ENCODE assay signal across 11 cellular contexts in the genomic region with DNA sequence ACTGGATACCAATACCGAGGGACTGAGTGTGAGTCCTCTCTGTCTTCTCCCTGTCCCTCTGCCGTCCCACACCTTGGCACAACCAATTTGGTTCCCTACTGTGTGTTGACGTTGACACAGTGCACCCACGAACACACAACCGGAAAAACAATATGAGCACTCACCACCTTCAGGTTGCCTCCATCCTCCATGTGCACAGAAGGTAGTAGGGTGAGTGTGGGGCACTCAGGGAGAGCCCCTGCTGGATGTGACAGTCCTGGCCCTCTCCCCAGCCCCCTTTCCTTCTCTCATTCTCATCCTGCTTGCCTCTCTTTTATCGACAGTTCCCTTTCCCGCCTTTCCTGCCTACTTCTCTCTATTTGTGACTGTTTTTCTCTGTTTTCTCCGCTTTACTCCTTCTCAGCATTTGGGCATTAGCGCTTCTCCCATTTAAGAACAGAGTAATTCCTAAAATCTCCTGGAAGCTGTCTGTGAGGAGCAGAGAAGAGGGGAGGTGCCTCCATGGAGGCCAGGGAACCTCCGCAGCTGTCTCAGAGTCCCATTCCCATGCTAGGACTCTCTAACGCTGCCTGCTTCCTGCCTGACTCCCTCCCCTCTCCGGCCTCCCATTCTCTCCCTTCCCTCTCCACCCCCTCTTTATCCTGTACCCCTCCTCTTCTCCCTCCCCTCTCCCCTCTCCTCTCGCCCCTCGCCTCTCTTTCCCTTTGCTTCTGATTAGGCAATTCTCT. TPM values are rescaled to one million over a fixed set of nuclear protein-coding genes. Genes with fewer than 3 reads are reported as not detected.
DNase-seq lines count a peak whose midpoint lies in the region; ATAC-seq and TF ChIP-seq lines count a peak whose summit lies in the region.
"Had no signal": no experiment of that assay in that cellular context is flagged by ENCODE, and none has a peak within 500 bp of the region (broad histone marks: within the 10 kb centered on the region; RNA-seq: fewer than 3 reads in every experiment).

No MANE protein-coding gene starts in this region.

- peaks cover 10% of the 10 kb centered on the region for H3K79me2 ChIP-seq in GM23338 (replicated peaks; ENCODE audit: insufficient read depth)

- no peaks in the 10 kb centered on the region for H3K36me3 Mint-ChIP-seq in GM23338 (ENCODE audit: low read depth)
- no peaks in the 10 kb centered on the region for H3K36me3 Mint-ChIP-seq in CD4-positive, alpha-beta T cell (ENCODE audit: low read depth)
- H3K36me3 Mint-ChIP-seq: activated naive CD4-positive, alpha-beta T cell treated with anti-CD3 and anti-CD28 coated beads, Interleukin-2, amount 50 U/mL, for 72 hours had no signal

- H3K9me2 ChIP-seq in GM23338 (ENCODE audit: insufficient read depth), result no peaks in the 10 kb centered on the region

- H3F3A ChIP-seq in GM23338 (replicated peaks; ENCODE audit: low read depth), result 0 out of 2 replicates have a peak, but pooled peaks cover 3% of the 10 kb centered on the region

- H3K27ac ChIP-seq in GM23338 (ENCODE audit: low read depth) (peak overlapping the region; percentile 86), body of pancreas (no peak overlapping the region), spleen (peak overlapping the region in 2 of 8 donors; percentile 43 to 50)
- H3K27ac ChIP-seq in CD4-positive, alpha-beta T cell (ENCODE audit: low read depth, low read length), result no peak overlapping the region
- H3K27ac ChIP-seq: VCaP had no signal

- peak overlapping the region; percentile 98 for H3K4me2 ChIP-seq in GM23338

- DNase-seq in GM23338 (ENCODE audit: low spot score) (peak; percentile 81), body of pancreas (peak in 1 of 4 donors; percentile 14), iPS-NIHi11 (ENCODE audit: low spot score) (peak; percentile 38), spleen (no peak), AG08396 (ENCODE audit: low spot score) (no peak), GM19238 (ENCODE audit: insufficient read length, low spot score) (no peak)
- DNase-seq in CD4-positive, alpha-beta T cell, result no peak
- no peak for DNase-seq in activated effector memory CD4-positive, alpha-beta T cell treated with Interleukin-2 at 50 U/mL for 16 hours

- H4K20me1 ChIP-seq in GM23338 (replicated peaks; ENCODE audit: insufficient read depth), result no peaks in the 10 kb centered on the region

- POLR2A ChIA-PET in CD4-positive, alpha-beta T cell (lab: Charles Lee), result no interaction called here

- CTCF ChIA-PET in CD4-positive, alpha-beta T cell (lab: Charles Lee), result no interaction called here

- no peaks in the 10 kb centered on the region for H3K9me3 ChIP-seq in body of pancreas
- no peaks in the 10 kb centered on the region for H3K9me3 ChIP-seq in spleen
- H3K9me3 ChIP-seq in CD4-positive, alpha-beta T cell (ENCODE audit: control insufficient read depth, low read length), result no peaks in the 10 kb centered on the region
- H3K9me3 ChIP-seq: mucosa of descending colon had no signal

- H3K4me1 ChIP-seq in GM23338 (ENCODE audit: insufficient read depth) (peaks cover 18% of the 10 kb centered on the region), body of pancreas (peaks cover 7% of the 10 kb centered on the region), spleen (peaks cover 0 to 19% (median 11%) of the 10 kb centered on the region in 6 donors)

- H3K4me3 ChIP-seq in GM23338 (peak overlapping the region; percentile 61), body of pancreas (no peak overlapping the region), spleen (peak overlapping the region in 5 of 8 donors; percentile 12 to 60 (median 29))
- H3K4me3 ChIP-seq: mucosa of descending colon had no signal

- no peak for TF ChIP-seq CTCF in GM23338 (conservative IDR thresholded peaks at IDR 0.05; ENCODE audit: low read depth in 2 of 2)
- TF ChIP-seq CTCF in body of pancreas (IDR thresholded peaks at IDR 0.05), result no peak
- no peak for TF ChIP-seq CTCF in spleen (IDR thresholded peaks at IDR 0.05 in 8 of 11, conservative IDR thresholded peaks at IDR 0.05 in 3 of 11)
- TF ChIP-seq CTCF in CD4-positive, alpha-beta T cell (IDR thresholded peaks at IDR 0.05), result no peak

- peak; percentile 73 for ATAC-seq in GM23338
- peak; percentile 56 for ATAC-seq in body of pancreas
- ATAC-seq in CD4-positive, alpha-beta T cell (ENCODE audit: poor library complexity), result no peak

- H3K27me3 ChIP-seq in GM23338 (ENCODE audit: insufficient read depth), result no peaks in the 10 kb centered on the region
- H3K27me3 ChIP-seq in body of pancreas, result no peaks in the 10 kb centered on the region
- peaks cover 0 to 33% (median 4%) of the 10 kb centered on the region in 7 donors for H3K27me3 ChIP-seq in spleen (replicated peaks in 1 of 7)
- peaks cover 51% of the 10 kb centered on the region for H3K27me3 ChIP-seq in CD4-positive, alpha-beta T cell (ENCODE audit: control insufficient read depth, insufficient read depth, low read length)

- peak overlapping the region; percentile 93 for H3K4me3 Mint-ChIP-seq in GM23338
- H3K4me3 Mint-ChIP-seq in CD4-positive, alpha-beta T cell, result no peak overlapping the region

- peaks cover 36% of the 10 kb centered on the region for H3K4me1 Mint-ChIP-seq in GM23338
- H3K4me1 Mint-ChIP-seq in CD4-positive, alpha-beta T cell (ENCODE audit: low read depth), result no peaks in the 10 kb centered on the region

- H2AFZ ChIP-seq in GM23338, result peak overlapping the region; percentile 99

- WGBS in body of pancreas, 2 donors, result 25% methylated on average over 13 to 14 of the region's 14 CpGs
- 26 to 44% (median 38%) methylated on average over 14 of the region's 14 CpGs for WGBS in spleen, 5 donors

- peak overlapping the region; percentile 99 for H3K27ac Mint-ChIP-seq in GM23338
- H3K27ac Mint-ChIP-seq in CD4-positive, alpha-beta T cell, result no peak overlapping the region

- no peaks in the 10 kb centered on the region for H3K9me3 Mint-ChIP-seq in GM23338
- H3K9me3 Mint-ChIP-seq in CD4-positive, alpha-beta T cell, result no peaks in the 10 kb centered on the region
- H3K9me3 Mint-ChIP-seq: activated naive CD4-positive, alpha-beta T cell treated with anti-CD3 and anti-CD28 coated beads, Interleukin-2, amount 50 U/mL, for 72 hours had no signal

- intact Hi-C loops in body of pancreas (cut with DNase I), result no loop called here
- intact Hi-C loops in spleen (cut with DNase I; ENCODE audit: low total_unique reads), result no loop called here
- intact Hi-C loops in CD4-positive, alpha-beta T cell (cut with DNase I, micrococcal nuclease), result no loop called here

- H3K27me3 Mint-ChIP-seq in GM23338 (ENCODE audit: insufficient read depth, low read depth, poor library complexity), result peaks cover 3% of the 10 kb centered on the region
- peaks cover 90% of the 10 kb centered on the region for H3K27me3 Mint-ChIP-seq in CD4-positive, alpha-beta T cell

- H3K36me3 ChIP-seq in GM23338 (ENCODE audit: insufficient read depth) (no peaks in the 10 kb centered on the region), body of pancreas (replicated peaks in 1 of 2; ENCODE audit: insufficient read depth in 1 of 2, low read depth in 2 of 2) (no peaks in the 10 kb centered on the region), spleen (no peaks in the 10 kb centered on the region)

- TF ChIP-seq POLR2A in body of pancreas (IDR thresholded peaks at IDR 0.05), result no peak
- TF ChIP-seq POLR2A in spleen (IDR thresholded peaks at IDR 0.05), result no peak

TF ChIP-seq in GM23338, 12 proteins besides CTCF, POLR2A, EP300 and RAD21 (continues in another document):
- TF ChIP-seq STAT1 (IDR thresholded peaks at IDR 0.05; ENCODE audit: unreplicated experiment) (no peak), ZNF331 (CRISPR knock-in tag; IDR thresholded peaks at IDR 0.05; ENCODE audit: low read depth) (no peak), CREB1 (CRISPR knock-in tag; IDR thresholded peaks at IDR 0.05; ENCODE audit: low read depth) (no peak), EZH2 (IDR thresholded peaks at IDR 0.05; ENCODE audit: low read depth, unreplicated experiment) (no peak)
- TF ChIP-seq, protein P1, sequence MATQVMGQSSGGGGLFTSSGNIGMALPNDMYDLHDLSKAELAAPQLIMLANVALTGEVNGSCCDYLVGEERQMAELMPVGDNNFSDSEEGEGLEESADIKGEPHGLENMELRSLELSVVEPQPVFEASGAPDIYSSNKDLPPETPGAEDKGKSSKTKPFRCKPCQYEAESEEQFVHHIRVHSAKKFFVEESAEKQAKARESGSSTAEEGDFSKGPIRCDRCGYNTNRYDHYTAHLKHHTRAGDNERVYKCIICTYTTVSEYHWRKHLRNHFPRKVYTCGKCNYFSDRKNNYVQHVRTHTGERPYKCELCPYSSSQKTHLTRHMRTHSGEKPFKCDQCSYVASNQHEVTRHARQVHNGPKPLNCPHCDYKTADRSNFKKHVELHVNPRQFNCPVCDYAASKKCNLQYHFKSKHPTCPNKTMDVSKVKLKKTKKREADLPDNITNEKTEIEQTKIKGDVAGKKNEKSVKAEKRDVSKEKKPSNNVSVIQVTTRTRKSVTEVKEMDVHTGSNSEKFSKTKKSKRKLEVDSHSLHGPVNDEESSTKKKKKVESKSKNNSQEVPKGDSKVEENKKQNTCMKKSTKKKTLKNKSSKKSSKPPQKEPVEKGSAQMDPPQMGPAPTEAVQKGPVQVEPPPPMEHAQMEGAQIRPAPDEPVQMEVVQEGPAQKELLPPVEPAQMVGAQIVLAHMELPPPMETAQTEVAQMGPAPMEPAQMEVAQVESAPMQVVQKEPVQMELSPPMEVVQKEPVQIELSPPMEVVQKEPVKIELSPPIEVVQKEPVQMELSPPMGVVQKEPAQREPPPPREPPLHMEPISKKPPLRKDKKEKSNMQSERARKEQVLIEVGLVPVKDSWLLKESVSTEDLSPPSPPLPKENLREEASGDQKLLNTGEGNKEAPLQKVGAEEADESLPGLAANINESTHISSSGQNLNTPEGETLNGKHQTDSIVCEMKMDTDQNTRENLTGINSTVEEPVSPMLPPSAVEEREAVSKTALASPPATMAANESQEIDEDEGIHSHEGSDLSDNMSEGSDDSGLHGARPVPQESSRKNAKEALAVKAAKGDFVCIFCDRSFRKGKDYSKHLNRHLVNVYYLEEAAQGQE (IDR thresholded peaks at IDR 0.05; ENCODE audit: unreplicated experiment), result no peak

RNA-seq across cellular contexts. Expression of a gene that starts 16.4 kb away (rescaled TPM):
- total RNA-seq in GM23338 (2014; rRNA removed; shearing (Covaris generic)), result 2.9 and 4.4 TPM in 2 replicates
- polyA plus RNA-seq in GM23338 (2016; fragmentation: Nextera tagmentation; extraction: Ambion mirVana) (1.5 and 2.0 TPM in 2 replicates), spleen (1 to 10 TPM; 4.1 to 6.3 (median 4.5) TPM)
- total RNA-seq in body of pancreas (1 to 10 TPM in 1 of 2 donors, under 1 TPM in 1; 0.26 to 1.6 TPM), spleen (1 to 10 TPM in 6 of 7 donors, under 1 TPM in 1; 0.92 to 6.8 (median 4.0) TPM)
- not detected for total RNA-seq in CD4-positive, alpha-beta T cell
- total RNA-seq: activated naive CD4-positive, alpha-beta T cell treated with anti-CD3 and anti-CD28 coated beads, Interleukin-2, amount 50 U/mL, for 72 hours had no signal

RNA-seq across cellular contexts. Expression of a gene that starts 16.9 kb away (rescaled TPM):
- not detected in 2 replicates for total RNA-seq in GM23338 (2014; rRNA removed; shearing (Covaris generic))
- polyA plus RNA-seq in GM23338 (2016; fragmentation: Nextera tagmentation; extraction: Ambion mirVana), result 0.29 TPM in 1 of 2 replicates, not detected in the other
- 10 to 100 TPM; 17.5 to 23.6 TPM for total RNA-seq in body of pancreas
- 100 to 1,000 TPM in 5 of 7 donors, 10 to 100 TPM in 2; 76.0 to 141 (median 111) TPM for total RNA-seq in spleen
- polyA plus RNA-seq in spleen, result 10 to 100 TPM; 17.6 to 68.3 (median 41.1) TPM
- not detected for total RNA-seq in CD4-positive, alpha-beta T cell
- total RNA-seq: activated naive CD4-positive, alpha-beta T cell treated with anti-CD3 and anti-CD28 coated beads, Interleukin-2, amount 50 U/mL, for 72 hours had no signal

Comparison
In these comparisons a context has a peak if more than half of its experiments do, and no peak if none do; other contexts are left out.
1. DNase-seq: peak in GM23338 (single experiment) and iPS-NIHi11 (single experiment); none in spleen (single experiment), AG08396 (single experiment), CD4-positive, alpha-beta T cell (0 of 10), GM19238 (single experiment) and activated effector memory CD4-positive, alpha-beta T cell treated with Interleukin-2 at 50 U/mL for 16 hours (single experiment).
2. H3K4me3 ChIP-seq: peak in GM23338 (single experiment) and spleen (5 of 8); none in body of pancreas (0 of 2).
3. RNA of a gene that starts 16.9 kb away (total RNA-seq): 76.0 to 141 TPM in spleen and 17.5 to 23.6 TPM in body of pancreas; not detected in GM23338 and not detected in CD4-positive, alpha-beta T cell; every median in the first group is over 10 times any median in the second.